ENCODE assay signal across 24 cellular contexts in the genomic region with DNA sequence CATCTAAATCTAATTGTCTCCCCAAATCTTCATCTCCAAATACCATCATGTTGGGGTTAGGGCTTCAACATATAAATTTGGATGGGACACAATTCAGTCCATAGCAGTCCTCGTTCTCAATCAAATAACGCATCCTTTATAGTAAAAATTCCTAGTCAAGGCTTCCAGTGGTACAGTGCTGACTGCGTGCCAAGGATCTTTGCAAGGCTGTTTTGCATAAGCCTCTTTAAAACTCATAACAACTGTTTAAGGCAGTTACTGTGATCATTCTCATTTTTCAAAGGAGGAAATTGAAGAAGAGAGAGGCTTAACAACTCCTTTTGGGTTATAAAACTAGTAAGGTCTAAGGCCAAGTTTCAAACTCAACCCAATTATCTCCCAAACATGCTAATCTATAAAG.
"Had no signal": no experiment of that assay in that cellular context is flagged by ENCODE, and none has a peak within 500 bp of the region (broad histone marks: within the 10 kb centered on the region; RNA-seq: fewer than 3 reads in every experiment).

No MANE protein-coding gene starts in this region.

- H3K36me3 ChIP-seq: prostate gland, tibial nerve, upper lobe of right lung, vagina had no signal

- H3K9me3 ChIP-seq: prostate gland, testis, tibial nerve, upper lobe of right lung, vagina had no signal

- H3K9me3 Mint-ChIP-seq: nephron; stimulated activated naive CD8-positive, alpha-beta T cell treated with anti-CD3 and anti-CD28 coated beads, Interleukin-15, amount 100 ng/mL, for 72 hours had no signal

- H3K27me3 Mint-ChIP-seq: naive B cell; stimulated activated naive B cell treated with anti-CD40 and anti-IgM and Interleukin-4, amounts not matched to agents 10 μg/mL and 1 μg/mL and 100 μg/mL, for 72 hours; stimulated activated naive CD8-positive, alpha-beta T cell treated with anti-CD3 and anti-CD28 coated beads, Interleukin-15, amount 100 ng/mL, for 72 hours had no signal

- H3K4me3 Mint-ChIP-seq: naive B cell; nephron; stimulated activated naive B cell treated with anti-CD40 and anti-IgM and Interleukin-4, amounts not matched to agents 10 μg/mL and 1 μg/mL and 100 μg/mL, for 72 hours; stimulated activated naive CD8-positive, alpha-beta T cell treated with anti-CD3 and anti-CD28 coated beads, Interleukin-15, amount 100 ng/mL, for 72 hours had no signal

- ATAC-seq: foreskin keratinocyte; left colon; sciatic nerve; stimulated activated naive B cell treated with anti-CD40 and anti-IgM and Interleukin-4, amounts not matched to agents 10 μg/mL and 1 μg/mL and 100 μg/mL, for 72 hours; stimulated activated naive CD8-positive, alpha-beta T cell treated with anti-CD3 and anti-CD28 coated beads, Interleukin-15, amount 100 ng/mL, for 72 hours; upper lobe of right lung had no signal

- H3K4me1 ChIP-seq: parathyroid adenoma, prostate gland, testis, upper lobe of right lung, vagina had no signal

- H3K79me2 ChIP-seq: hepatocyte, parathyroid adenoma had no signal

- H3K4me2 ChIP-seq: hepatocyte had no signal

- H3K4me1 Mint-ChIP-seq: naive B cell; stimulated activated naive B cell treated with anti-CD40 and anti-IgM and Interleukin-4, amounts not matched to agents 10 μg/mL and 1 μg/mL and 100 μg/mL, for 72 hours; stimulated activated naive CD8-positive, alpha-beta T cell treated with anti-CD3 and anti-CD28 coated beads, Interleukin-15, amount 100 ng/mL, for 72 hours had no signal

- H3K27ac ChIP-seq: dorsolateral prefrontal cortex, foreskin keratinocyte, hepatocyte, parathyroid adenoma, prostate gland, testis, tibial nerve, upper lobe of right lung, vagina had no signal

- H3K9ac ChIP-seq: parathyroid adenoma had no signal

- H3K4me3 ChIP-seq: hepatocyte, lung, prostate gland, testis, tibial nerve, upper lobe of right lung, vagina had no signal

- DNase-seq: cortex of kidney; dorsolateral prefrontal cortex; effector CD8-positive, alpha-beta T cell; foreskin keratinocyte; head of caudate nucleus; left colon; left ventricle myocardium superior; mesenchymal stem cell; naive B cell; occipital lobe; stimulated activated CD4-positive, alpha-beta T cell treated with anti-CD3 and anti-CD28 coated beads, Interleukin-2, amount 100 ng/mL, for 24 hours; stimulated activated CD4-positive, alpha-beta T cell treated with anti-CD3 and anti-CD28 coated beads, Interleukin-4, amount 100 ng/mL, for 4 hours; stimulated activated naive B cell treated with anti-CD40 and anti-IgM and Interleukin-4, amounts not matched to agents 10 μg/mL and 1 μg/mL and 100 μg/mL, for 72 hours; stimulated activated naive CD8-positive, alpha-beta T cell treated with anti-CD3 and anti-CD28 coated beads, Interleukin-15, amount 100 ng/mL, for 72 hours; testis; upper lobe of right lung had no signal

- H2AFZ ChIP-seq: hepatocyte, parathyroid adenoma had no signal

- H3K27ac Mint-ChIP-seq: naive B cell; stimulated activated naive B cell treated with anti-CD40 and anti-IgM and Interleukin-4, amounts not matched to agents 10 μg/mL and 1 μg/mL and 100 μg/mL, for 72 hours; stimulated activated naive CD8-positive, alpha-beta T cell treated with anti-CD3 and anti-CD28 coated beads, Interleukin-15, amount 100 ng/mL, for 72 hours had no signal

- H3K36me3 Mint-ChIP-seq: naive B cell; stimulated activated naive B cell treated with anti-CD40 and anti-IgM and Interleukin-4, amounts not matched to agents 10 μg/mL and 1 μg/mL and 100 μg/mL, for 72 hours had no signal

- H3K27me3 ChIP-seq: dorsolateral prefrontal cortex, foreskin keratinocyte, hepatocyte, testis, tibial nerve, upper lobe of right lung, vagina had no signal
